1 cellular context compared by ENCODE assay signal in the genomic region with DNA sequence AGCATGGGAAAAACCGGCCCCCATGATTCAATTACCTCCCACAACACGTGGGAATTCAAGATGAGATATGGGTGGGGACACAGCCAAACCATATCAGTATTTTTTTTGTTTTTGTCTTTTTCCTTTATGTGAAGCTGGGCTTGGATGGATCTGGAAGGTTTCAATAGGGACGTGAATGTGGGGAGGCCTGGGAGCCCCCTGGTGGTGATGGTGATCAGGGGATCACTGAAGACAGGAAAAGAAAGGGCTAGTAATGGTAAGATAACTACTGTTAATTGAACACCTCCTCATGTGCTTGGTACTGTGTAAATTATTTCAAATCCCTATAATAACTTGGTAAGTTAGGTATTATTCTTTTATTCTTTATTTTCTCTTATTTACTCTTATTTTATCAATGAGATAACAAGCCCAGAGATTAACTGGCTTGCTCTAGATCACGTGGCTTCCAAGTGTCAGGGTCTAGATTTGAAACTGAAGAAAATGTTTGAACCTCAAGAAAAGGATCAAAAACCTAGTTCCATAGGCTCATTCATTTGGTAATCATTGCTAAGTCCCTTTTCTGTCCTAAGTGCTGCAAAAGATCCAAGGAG.
TF ChIP-seq lines count a peak whose summit lies in the region.

No MANE protein-coding gene starts in this region.

TF ChIP-seq in GM23338, 12 proteins besides CTCF, POLR2A, EP300 and RAD21 (continued from another document):
- TF ChIP-seq NANOG (IDR thresholded peaks at IDR 0.05; ENCODE audit: borderline replicate concordance) (no peak), EZH2 (IDR thresholded peaks at IDR 0.05; ENCODE audit: low read depth, unreplicated experiment) (no peak), POLR2AphosphoS5 (IDR thresholded peaks at IDR 0.05; ENCODE audit: low read depth) (no peak), EZH2phosphoT487 (IDR thresholded peaks at IDR 0.05; ENCODE audit: unreplicated experiment) (no peak), ZNF331 (CRISPR knock-in tag; IDR thresholded peaks at IDR 0.05; ENCODE audit: low read depth) (no peak), ZNF114 (CRISPR knock-in tag; IDR thresholded peaks at IDR 0.05) (no peak), CREB1 (CRISPR knock-in tag; IDR thresholded peaks at IDR 0.05; ENCODE audit: low read depth) (no peak)
- TF ChIP-seq, protein P1, sequence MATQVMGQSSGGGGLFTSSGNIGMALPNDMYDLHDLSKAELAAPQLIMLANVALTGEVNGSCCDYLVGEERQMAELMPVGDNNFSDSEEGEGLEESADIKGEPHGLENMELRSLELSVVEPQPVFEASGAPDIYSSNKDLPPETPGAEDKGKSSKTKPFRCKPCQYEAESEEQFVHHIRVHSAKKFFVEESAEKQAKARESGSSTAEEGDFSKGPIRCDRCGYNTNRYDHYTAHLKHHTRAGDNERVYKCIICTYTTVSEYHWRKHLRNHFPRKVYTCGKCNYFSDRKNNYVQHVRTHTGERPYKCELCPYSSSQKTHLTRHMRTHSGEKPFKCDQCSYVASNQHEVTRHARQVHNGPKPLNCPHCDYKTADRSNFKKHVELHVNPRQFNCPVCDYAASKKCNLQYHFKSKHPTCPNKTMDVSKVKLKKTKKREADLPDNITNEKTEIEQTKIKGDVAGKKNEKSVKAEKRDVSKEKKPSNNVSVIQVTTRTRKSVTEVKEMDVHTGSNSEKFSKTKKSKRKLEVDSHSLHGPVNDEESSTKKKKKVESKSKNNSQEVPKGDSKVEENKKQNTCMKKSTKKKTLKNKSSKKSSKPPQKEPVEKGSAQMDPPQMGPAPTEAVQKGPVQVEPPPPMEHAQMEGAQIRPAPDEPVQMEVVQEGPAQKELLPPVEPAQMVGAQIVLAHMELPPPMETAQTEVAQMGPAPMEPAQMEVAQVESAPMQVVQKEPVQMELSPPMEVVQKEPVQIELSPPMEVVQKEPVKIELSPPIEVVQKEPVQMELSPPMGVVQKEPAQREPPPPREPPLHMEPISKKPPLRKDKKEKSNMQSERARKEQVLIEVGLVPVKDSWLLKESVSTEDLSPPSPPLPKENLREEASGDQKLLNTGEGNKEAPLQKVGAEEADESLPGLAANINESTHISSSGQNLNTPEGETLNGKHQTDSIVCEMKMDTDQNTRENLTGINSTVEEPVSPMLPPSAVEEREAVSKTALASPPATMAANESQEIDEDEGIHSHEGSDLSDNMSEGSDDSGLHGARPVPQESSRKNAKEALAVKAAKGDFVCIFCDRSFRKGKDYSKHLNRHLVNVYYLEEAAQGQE (IDR thresholded peaks at IDR 0.05; ENCODE audit: unreplicated experiment) = no peak
